Comparison of ENCODE assay signal across 11 cellular contexts in genomic region chr9:92759990-92760893, GRCh38. TPM values are rescaled to one million over a fixed set of nuclear protein-coding genes. Genes with fewer than 3 reads are reported as not detected.
DNase-seq lines count a peak whose midpoint lies in the region; ATAC-seq lines count a peak whose summit lies in the region.
"Had no signal": no experiment of that assay in that cellular context is flagged by ENCODE, and none has a peak within 500 bp of the region (broad histone marks: within the 10 kb centered on the region; RNA-seq: fewer than 3 reads in every experiment).

No MANE protein-coding gene starts in this region.

- no peak for ATAC-seq in CD4-positive, CD25-positive, alpha-beta regulatory T cell (ENCODE audit: low read depth in 2 of 2)
- ATAC-seq in T-helper 17 cell (no peak), left ventricle myocardium superior (peak; percentile 56), GM21528 (IDR thresholded peaks at IDR 0.05; ENCODE audit: low FRiP score, unreplicated experiment) (no peak)
- no peak for ATAC-seq in activated naive CD4-positive, alpha-beta T cell treated with anti-CD3 and anti-CD28 coated beads, Interleukin-2, amount 50 U/mL, for 72 hours

- DNase-seq in CD4-positive, CD25-positive, alpha-beta regulatory T cell, result no peak
- DNase-seq in T-helper 17 cell (no peak), left ventricle myocardium superior (peak; percentile 91), putamen (ENCODE audit: low spot score) (peak; percentile 53), NOMO-1 treated with dmso at 0.1 percent for 144 hours (lab: John Stamatoyannopoulos, UW; ENCODE audit: unreplicated experiment) (no peak), NCI-H1048 (lab: John Stamatoyannopoulos, UW) (no peak)
- no peak for DNase-seq in activated naive CD4-positive, alpha-beta T cell treated with anti-CD3 and anti-CD28 coated beads, Interleukin-2, amount 50 U/mL, for 72 hours (ENCODE audit: low spot score in 2 of 2)
- DNase-seq: activated effector memory CD4-positive, alpha-beta T cell treated with anti-CD3 and anti-CD28 coated beads, Interleukin-2, amount 50 U/mL, for 16 hours; NCI-H510A; stimulated activated CD4-positive, alpha-beta T cell treated with anti-CD3 and anti-CD28 coated beads, Interleukin-2, amount 100 ng/mL, for 48 hours had no signal

- H3K4me3 ChIP-seq in CD4-positive, CD25-positive, alpha-beta regulatory T cell (ENCODE audit: low read depth, low read length), result no peak overlapping the region

- no peaks in the 10 kb centered on the region for H3K27me3 ChIP-seq in CD4-positive, CD25-positive, alpha-beta regulatory T cell (ENCODE audit: control insufficient read depth, insufficient read depth, low read length)

- peaks cover 16 to 60% (median 40%) of the 10 kb centered on the region in 4 donors for H3K4me1 Mint-ChIP-seq in CD4-positive, CD25-positive, alpha-beta regulatory T cell
- H3K4me1 Mint-ChIP-seq in T-helper 17 cell, result peaks cover 45% of the 10 kb centered on the region

- H3K4me1 ChIP-seq in CD4-positive, CD25-positive, alpha-beta regulatory T cell (ENCODE audit: control insufficient read depth, insufficient read depth, low read length, poor library complexity, severe bottlenecking), result peaks cover 34% of the 10 kb centered on the region

- H3K27me3 Mint-ChIP-seq in CD4-positive, CD25-positive, alpha-beta regulatory T cell, result no peaks in the 10 kb centered on the region
- H3K27me3 Mint-ChIP-seq in T-helper 17 cell, result no peaks in the 10 kb centered on the region

- H3K4me3 Mint-ChIP-seq in CD4-positive, CD25-positive, alpha-beta regulatory T cell, result peak overlapping the region in 3 of 4 donors; percentile 43 to 93 (median 76)
- no peak overlapping the region for H3K4me3 Mint-ChIP-seq in T-helper 17 cell

- H3K27ac Mint-ChIP-seq in CD4-positive, CD25-positive, alpha-beta regulatory T cell, result peak overlapping the region in 1 of 3 donors; percentile 93
- peak overlapping the region; percentile 27 for H3K27ac Mint-ChIP-seq in T-helper 17 cell
- H3K27ac Mint-ChIP-seq in activated naive CD4-positive, alpha-beta T cell treated with anti-CD3 and anti-CD28 coated beads, Interleukin-2, amount 50 U/mL, for 72 hours, result peak overlapping the region in 1 of 2 donors; percentile 68

- no peak overlapping the region for H3K27ac ChIP-seq in CD4-positive, CD25-positive, alpha-beta regulatory T cell (ENCODE audit: insufficient read depth, low read length, poor library complexity, severe bottlenecking)

- H3K9me3 ChIP-seq in CD4-positive, CD25-positive, alpha-beta regulatory T cell (ENCODE audit: control insufficient read depth in 2 of 2, low read length in 2 of 2), result peaks cover 0 to 5% of the 10 kb centered on the region in 2 experiments
- H3K9me3 ChIP-seq in T-helper 17 cell (ENCODE audit: control insufficient read depth, low read length, poor library complexity, severe bottlenecking), result no peaks in the 10 kb centered on the region

- H3K9me3 Mint-ChIP-seq in CD4-positive, CD25-positive, alpha-beta regulatory T cell, result peaks cover 0 to 4% (median 0%) of the 10 kb centered on the region in 7 donors
- peaks cover 0 to 4% of the 10 kb centered on the region in 2 donors for H3K9me3 Mint-ChIP-seq in activated naive CD4-positive, alpha-beta T cell treated with anti-CD3 and anti-CD28 coated beads, Interleukin-2, amount 50 U/mL, for 72 hours

- no peaks in the 10 kb centered on the region for H3K36me3 ChIP-seq in CD4-positive, CD25-positive, alpha-beta regulatory T cell (ENCODE audit: control insufficient read depth, insufficient read depth, low read length)

- H3K36me3 Mint-ChIP-seq in CD4-positive, CD25-positive, alpha-beta regulatory T cell, result peaks cover 5% of the 10 kb centered on the region
- H3K36me3 Mint-ChIP-seq in T-helper 17 cell (ENCODE audit: low read depth), result no peaks in the 10 kb centered on the region
- peaks cover 14% of the 10 kb centered on the region in 2 donors for H3K36me3 Mint-ChIP-seq in activated naive CD4-positive, alpha-beta T cell treated with anti-CD3 and anti-CD28 coated beads, Interleukin-2, amount 50 U/mL, for 72 hours

- intact Hi-C loops in left ventricle myocardium superior (cut with micrococcal nuclease), result no loop called here

RNA-seq across cellular contexts. Expression of gene BICD2, which starts 4.4 kb away (rescaled TPM):
- total RNA-seq in CD4-positive, CD25-positive, alpha-beta regulatory T cell, result 29.3 TPM
- 1 to 10 TPM; 5.6 to 9.8 (median 7.6) TPM for polyA plus RNA-seq in CD4-positive, CD25-positive, alpha-beta regulatory T cell
- total RNA-seq in T-helper 17 cell (10 to 100 TPM; 22.9 to 34.0 TPM), left ventricle myocardium superior (39.2 TPM)
- 10 to 100 TPM; 15.0 to 15.3 TPM for total RNA-seq in activated naive CD4-positive, alpha-beta T cell treated with anti-CD3 and anti-CD28 coated beads, Interleukin-2, amount 50 U/mL, for 72 hours

Comparison
In these comparisons a context has a peak if more than half of its experiments do, and no peak if none do; other contexts are left out.
1. DNase-seq: peak in left ventricle myocardium superior (single experiment) and putamen (single experiment); none in CD4-positive, CD25-positive, alpha-beta regulatory T cell (0 of 3), T-helper 17 cell (0 of 3), NOMO-1 treated with dmso at 0.1 percent for 144 hours (single experiment), NCI-H1048 (single experiment) and activated naive CD4-positive, alpha-beta T cell treated with anti-CD3 and anti-CD28 coated beads, Interleukin-2, amount 50 U/mL, for 72 hours (0 of 2).